In the genomic region with DNA sequence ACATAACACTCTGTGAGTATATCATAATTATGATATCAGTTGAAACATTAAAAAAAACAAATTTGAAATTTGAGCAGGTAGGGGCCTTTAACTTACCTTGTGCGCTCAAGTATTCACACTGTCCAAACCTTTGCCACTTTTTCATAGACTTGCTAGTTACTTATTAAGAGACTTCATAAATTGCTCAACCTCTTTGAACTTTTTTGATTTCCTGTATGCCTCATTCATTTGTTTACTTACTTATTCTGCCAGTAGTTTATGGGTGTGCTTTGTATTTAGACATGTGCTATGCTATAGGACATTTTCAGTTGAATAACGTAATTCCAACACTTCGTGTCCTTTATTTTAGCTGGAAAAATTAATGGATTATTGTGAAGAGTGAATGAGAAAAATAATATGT, we compare ENCODE assay signal across 14 cellular contexts.
"Had no signal": no experiment of that assay in that cellular context is flagged by ENCODE, and none has a peak within 500 bp of the region (broad histone marks: within the 10 kb centered on the region; RNA-seq: fewer than 3 reads in every experiment).

No MANE protein-coding gene starts in this region.

- H3K27ac ChIP-seq: adrenal gland, gastroesophageal sphincter, heart right ventricle, neural progenitor cell, ovary, thoracic aorta had no signal

- H3K27ac Mint-ChIP-seq: activated CD4-positive, alpha-beta memory T cell treated with anti-CD3 and anti-CD28 coated beads, Interleukin-2, amount 10 ng/mL, durations not matched to agents 7 days and 5 days; activated naive CD4-positive, alpha-beta T cell treated with anti-CD3 and anti-CD28 coated beads, Interleukin-2, amount 50 U/mL, for 24 hours; neural progenitor cell; stimulated activated effector memory CD8-positive, alpha-beta T cell treated with anti-CD3 and anti-CD28 coated beads, Interleukin-12 subunit alpha, Interleukin-12 subunit beta, amount 100 ng/mL, for 72 hours; T-helper 17 cell; WTC11 had no signal

- H3K27me3 ChIP-seq: adrenal gland, gastroesophageal sphincter, heart right ventricle, neural progenitor cell, ovary had no signal

- H3K36me3 ChIP-seq: adrenal gland, gastroesophageal sphincter, heart right ventricle, neural progenitor cell, ovary, thoracic aorta had no signal

- H2AFZ ChIP-seq: neural progenitor cell had no signal

- H3K4me1 ChIP-seq: adrenal gland, gastroesophageal sphincter, heart right ventricle, neural progenitor cell had no signal

- H3K27me3 Mint-ChIP-seq: activated CD4-positive, alpha-beta memory T cell treated with anti-CD3 and anti-CD28 coated beads, Interleukin-2, amount 10 ng/mL, durations not matched to agents 7 days and 5 days; activated naive CD4-positive, alpha-beta T cell treated with anti-CD3 and anti-CD28 coated beads, Interleukin-2, amount 50 U/mL, for 24 hours; T-helper 17 cell had no signal

- H3K4me1 Mint-ChIP-seq: activated CD4-positive, alpha-beta memory T cell treated with anti-CD3 and anti-CD28 coated beads, Interleukin-2, amount 10 ng/mL, durations not matched to agents 7 days and 5 days; activated naive CD4-positive, alpha-beta T cell treated with anti-CD3 and anti-CD28 coated beads, Interleukin-2, amount 50 U/mL, for 24 hours; neural progenitor cell; stimulated activated effector memory CD8-positive, alpha-beta T cell treated with anti-CD3 and anti-CD28 coated beads, Interleukin-12 subunit alpha, Interleukin-12 subunit beta, amount 100 ng/mL, for 72 hours; T-helper 17 cell; WTC11 had no signal

- ATAC-seq: activated T-cell treated with anti-CD3 and anti-CD28 coated beads, Interleukin-2, amount 50 U/mL, for 4 hours; gastroesophageal sphincter; heart right ventricle; stimulated activated effector memory CD8-positive, alpha-beta T cell treated with anti-CD3 and anti-CD28 coated beads, Interleukin-12 subunit alpha, Interleukin-12 subunit beta, amount 100 ng/mL, for 72 hours; T-helper 17 cell; WTC11 had no signal

- DNase-seq: activated CD4-positive, alpha-beta memory T cell treated with anti-CD3 and anti-CD28 coated beads, Interleukin-2, amount 10 ng/mL, durations not matched to agents 7 days and 5 days; activated CD4-positive, alpha-beta T cell treated with anti-CD3 and anti-CD28 coated beads for 4 hours; activated effector memory CD4-positive, alpha-beta T cell treated with anti-CD3 and anti-CD28 coated beads, Interleukin-2, amount 50 U/mL, for 16 hours; activated T-cell treated with anti-CD3 and anti-CD28 coated beads, Interleukin-2, amount 50 U/mL, for 4 hours; adrenal gland; heart right ventricle; ovary; T-helper 17 cell had no signal

- H3K9me3 Mint-ChIP-seq: activated naive CD4-positive, alpha-beta T cell treated with anti-CD3 and anti-CD28 coated beads, Interleukin-2, amount 50 U/mL, for 24 hours; neural progenitor cell; WTC11 had no signal

- H3K4me2 ChIP-seq: neural progenitor cell had no signal

- H3K4me3 Mint-ChIP-seq: activated CD4-positive, alpha-beta memory T cell treated with anti-CD3 and anti-CD28 coated beads, Interleukin-2, amount 10 ng/mL, durations not matched to agents 7 days and 5 days; activated naive CD4-positive, alpha-beta T cell treated with anti-CD3 and anti-CD28 coated beads, Interleukin-2, amount 50 U/mL, for 24 hours; activated T-cell treated with anti-CD3 and anti-CD28 coated beads, Interleukin-2, amount 50 U/mL, for 4 hours; neural progenitor cell; stimulated activated effector memory CD8-positive, alpha-beta T cell treated with anti-CD3 and anti-CD28 coated beads, Interleukin-12 subunit alpha, Interleukin-12 subunit beta, amount 100 ng/mL, for 72 hours; T-helper 17 cell; WTC11 had no signal

- H3K4me3 ChIP-seq: adrenal gland, gastroesophageal sphincter, heart right ventricle, neural progenitor cell, ovary, thoracic aorta had no signal

- H3K36me3 Mint-ChIP-seq: activated naive CD4-positive, alpha-beta T cell treated with anti-CD3 and anti-CD28 coated beads, Interleukin-2, amount 50 U/mL, for 24 hours; neural progenitor cell; stimulated activated effector memory CD8-positive, alpha-beta T cell treated with anti-CD3 and anti-CD28 coated beads, Interleukin-12 subunit alpha, Interleukin-12 subunit beta, amount 100 ng/mL, for 72 hours; WTC11 had no signal

- H3K9me3 ChIP-seq: adrenal gland, gastroesophageal sphincter, ovary, thoracic aorta had no signal
